Comparison of ENCODE assay signal across 33 cellular contexts in genomic region chr9:119859128-119859527, GRCh38.
"Had no signal": no experiment of that assay in that cellular context is flagged by ENCODE, and none has a peak within 500 bp of the region (broad histone marks: within the 10 kb centered on the region; RNA-seq: fewer than 3 reads in every experiment).

No MANE protein-coding gene starts in this region.

- H3K27ac ChIP-seq: KMS-11 had no signal

- H3K9me3 ChIP-seq: MG63 had no signal

- H3K27me3 ChIP-seq: MG63 had no signal

- DNase-seq: Karpas-422, Kasumi-1, KBM-7, KG1, MG63, MM.1S, MV-4-11, NCI-H1048, NCI-H1092, NCI-H1092 treated with DMSO at 0.1 percent for 48 hours, NCI-H1105, NCI-H1105 treated with DMSO at 0.1 percent for 48 hours, NCI-H1417 treated with DMSO at 0.1 percent for 48 hours, NCI-H1436, NCI-H1436 treated with DMSO at 0.1 percent for 48 hours, NCI-H146, NCI-H1694, NCI-H1694 treated with DMSO at 0.1 percent for 48 hours, NCI-H187, NCI-H187 treated with DMSO at 0.1 percent for 48 hours, NCI-H2029, NCI-H2029 treated with DMSO at 0.1 percent for 48 hours, NCI-H2081, NCI-H2081 treated with DMSO at 0.1 percent for 48 hours, NCI-H2107, NCI-H2171, NCI-H2171 treated with DMSO at 0.1 percent for 48 hours, NCI-H2227 treated with DMSO at 0.1 percent for 48 hours, NCI-H226, NCI-H345, NCI-H446, NCI-H446 treated with DMSO at 0.1 percent for 48 hours had no signal

- H3K4me3 ChIP-seq: MG63 had no signal
